9 cellular contexts compared by ENCODE assay signal in the genomic region with DNA sequence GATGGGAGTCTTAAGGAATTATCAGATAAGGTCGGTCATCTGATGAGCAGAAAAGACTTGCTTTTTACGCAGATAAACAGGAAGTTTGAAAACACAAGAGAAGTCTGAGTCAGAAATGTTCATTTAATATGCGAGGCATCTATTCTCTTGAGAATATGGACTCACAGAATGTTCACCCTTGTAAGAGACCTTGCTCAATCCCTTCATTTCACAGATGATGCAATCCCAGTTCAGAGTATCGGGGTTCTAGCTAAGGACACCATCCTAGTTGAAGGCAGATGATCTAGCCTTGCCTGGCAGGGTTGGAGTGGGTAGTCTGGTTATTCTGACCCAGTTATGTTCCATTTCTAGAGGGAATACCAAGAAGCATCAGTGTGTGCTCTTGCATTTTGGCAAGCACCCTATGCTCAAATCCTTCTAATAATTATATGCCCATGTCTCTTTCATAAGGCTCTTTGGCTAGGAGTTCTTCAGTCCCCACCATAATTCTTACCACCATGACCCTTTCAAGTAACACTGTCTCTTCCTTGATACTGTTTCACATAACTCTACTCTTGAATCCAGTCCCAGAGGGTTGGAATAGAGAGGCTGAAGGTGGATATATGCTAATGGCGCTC. TPM values are rescaled to one million over a fixed set of nuclear protein-coding genes. Genes with fewer than 3 reads are reported as not detected.
DNase-seq lines count a peak whose midpoint lies in the region; ATAC-seq and TF ChIP-seq lines count a peak whose summit lies in the region.
"Had no signal": no experiment of that assay in that cellular context is flagged by ENCODE, and none has a peak within 500 bp of the region (broad histone marks: within the 10 kb centered on the region; RNA-seq: fewer than 3 reads in every experiment).

No MANE protein-coding gene starts in this region.

- no peak for TF ChIP-seq POLR2A in adrenal gland (IDR thresholded peaks at IDR 0.05)

- no peak overlapping the region for H3K4me2 ChIP-seq in SK-N-SH

- intact Hi-C loops in adrenal gland (cut with DNase I) = no loop called here
- intact Hi-C loops in right cardiac atrium (cut with DNase I) = loop anchor here in 1 of 4 donors (5.0 kb wide), 1 partner anchor 43 kb away; no protein-coding TSS in a partner anchor
- intact Hi-C loops in posterior vena cava (cut with DNase I) = loop anchor here (5.0 kb wide), 1 partner anchor 42 kb away; a partner anchor contains a TSS

- no peak for DNase-seq in SK-N-SH
- DNase-seq in adrenal gland = peak in 1 of 7 donors; percentile 25
- no peak for DNase-seq in right cardiac atrium
- DNase-seq in kidney glomerular epithelial cell (lab: John Stamatoyannopoulos, UW) = no peak
- DNase-seq in stimulated activated CD4-positive, alpha-beta T cell treated with anti-CD3 and anti-CD28 coated beads, Interleukin-2, amount 100 ng/mL, for 24 hours = no peak
- DNase-seq in posterior vena cava (ENCODE audit: low spot score) = no peak
- DNase-seq: 8988T had no signal

- POLR2A ChIA-PET in SK-N-SH (lab: Yijun Ruan, JAX) = no interaction called here

- H3K27ac ChIP-seq in SK-N-SH (ENCODE audit: low read depth in 2 of 2, low read length in 1 of 2) = peak overlapping the region in 1 of 2 experiments; percentile 72; a peak in 2 of 4 replicates
- H3K27ac ChIP-seq in adrenal gland = peak overlapping the region; percentile 52 to 89 (median 76)
- H3K27ac ChIP-seq in right cardiac atrium (ENCODE audit: low read length) = peak overlapping the region; percentile 97
- peak overlapping the region; percentile 99 for H3K27ac ChIP-seq in temporal lobe (ENCODE audit: low read depth, low read length)

- H3F3A ChIP-seq in SK-N-SH (replicated peaks; ENCODE audit: insufficient read depth) = peaks cover 15% of the 10 kb centered on the region

- TF ChIP-seq CTCF in SK-N-SH (IDR thresholded peaks at IDR 0.05) (no peak), adrenal gland (IDR thresholded peaks at IDR 0.05) (no peak)

- peaks cover 34 to 39% of the 10 kb centered on the region in 2 experiments for H3K4me1 ChIP-seq in SK-N-SH (ENCODE audit: control insufficient read depth in 1 of 2, insufficient read depth in 2 of 2, low read depth in 1 of 2, low read length in 1 of 2)
- peaks cover 41 to 97% of the 10 kb centered on the region in 2 donors for H3K4me1 ChIP-seq in adrenal gland (replicated peaks in 1 of 2)
- peaks cover 55% of the 10 kb centered on the region for H3K4me1 ChIP-seq in right cardiac atrium (ENCODE audit: control insufficient read depth, insufficient read depth, low read length)

- WGBS in SK-N-SH (ENCODE audit: low lambda C conversion rate) = 82% methylated on average over 5 of the region's 5 CpGs
- 40 to 41% (median 41%) methylated on average over 5 of the region's 5 CpGs for WGBS in adrenal gland, 4 donors
- 44% methylated on average over 5 of the region's 5 CpGs for WGBS in right cardiac atrium

- H3K4me3 ChIP-seq in SK-N-SH (ENCODE audit: low read depth in 2 of 2, low read length in 1 of 2) (no peak overlapping the region), adrenal gland (no peak overlapping the region), right cardiac atrium (ENCODE audit: low read length) (no peak overlapping the region)

- no peaks in the 10 kb centered on the region for H4K20me1 ChIP-seq in SK-N-SH (ENCODE audit: insufficient read depth)

- no peaks in the 10 kb centered on the region for H3K27me3 ChIP-seq in SK-N-SH (ENCODE audit: insufficient read depth)
- no peaks in the 10 kb centered on the region for H3K27me3 ChIP-seq in adrenal gland
- no peaks in the 10 kb centered on the region for H3K27me3 ChIP-seq in right cardiac atrium (ENCODE audit: control insufficient read depth, insufficient read depth)

- no peaks in the 10 kb centered on the region for H3K9me3 ChIP-seq in SK-N-SH
- H3K9me3 ChIP-seq in adrenal gland (replicated peaks in 1 of 3) = no peaks in the 10 kb centered on the region
- H3K9me3 ChIP-seq in right cardiac atrium (ENCODE audit: control insufficient read depth, low read length) = no peaks in the 10 kb centered on the region

- no peak overlapping the region for H2AFZ ChIP-seq in SK-N-SH (ENCODE audit: low read depth)

- CTCF ChIA-PET in SK-N-SH (lab: Yijun Ruan, JAX) = interaction anchor here (1.4 kb wide), 1 partner anchor 68 kb away, joined by 4 read pairs; no protein-coding TSS in a partner anchor

- no peak overlapping the region for H3K9ac ChIP-seq in SK-N-SH

- no peaks in the 10 kb centered on the region for H3K36me3 ChIP-seq in SK-N-SH (replicated peaks in 1 of 2; ENCODE audit: control insufficient read depth in 1 of 2, insufficient read depth in 2 of 2, low read length in 1 of 2)
- no peaks in the 10 kb centered on the region for H3K36me3 ChIP-seq in adrenal gland (replicated peaks in 1 of 2)

- H3K79me2 ChIP-seq in SK-N-SH (ENCODE audit: insufficient read depth) = peaks cover 5% of the 10 kb centered on the region; the same call in 1 of the 2 replicates

- TF ChIP-seq EP300 in SK-N-SH (IDR thresholded peaks at IDR 0.05; ENCODE audit: borderline replicate concordance in 1 of 2, low read depth in 1 of 2, low read length in 1 of 2) = no peak

- ATAC-seq in SK-N-SH treated with all-trans-retinoic acid at 6 μM for 48 hours = no peak
- ATAC-seq in right cardiac atrium = peak; percentile 33 to 36

- H3K9me2 ChIP-seq in SK-N-SH = no peaks in the 10 kb centered on the region

- no peak for TF ChIP-seq RAD21 in SK-N-SH (IDR thresholded peaks at IDR 0.05; ENCODE audit: low read length)

TF ChIP-seq in SK-N-SH treated with all-trans-retinoic acid at 6 μM for 48 hours, 23 proteins besides CTCF, POLR2A, EP300 and RAD21:
- TF ChIP-seq ISL1 (CRISPR knock-in tag; IDR thresholded peaks at IDR 0.05) = 0 out of 2 replicates have a peak, but pooled peaks have one; percentile 12
- TF ChIP-seq, protein P1, sequence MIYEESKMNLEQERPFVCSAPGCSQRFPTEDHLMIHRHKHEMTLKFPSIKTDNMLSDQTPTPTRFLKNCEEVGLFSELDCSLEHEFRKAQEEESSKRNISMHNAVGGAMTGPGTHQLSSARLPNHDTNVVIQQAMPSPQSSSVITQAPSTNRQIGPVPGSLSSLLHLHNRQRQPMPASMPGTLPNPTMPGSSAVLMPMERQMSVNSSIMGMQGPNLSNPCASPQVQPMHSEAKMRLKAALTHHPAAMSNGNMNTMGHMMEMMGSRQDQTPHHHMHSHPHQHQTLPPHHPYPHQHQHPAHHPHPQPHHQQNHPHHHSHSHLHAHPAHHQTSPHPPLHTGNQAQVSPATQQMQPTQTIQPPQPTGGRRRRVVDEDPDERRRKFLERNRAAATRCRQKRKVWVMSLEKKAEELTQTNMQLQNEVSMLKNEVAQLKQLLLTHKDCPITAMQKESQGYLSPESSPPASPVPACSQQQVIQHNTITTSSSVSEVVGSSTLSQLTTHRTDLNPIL (CRISPR knock-in tag; IDR thresholded peaks at IDR 0.05; ENCODE audit: low read depth) = no peak
TF ChIP-seq in SK-N-SH treated with all-trans-retinoic acid at 6 μM for 48 hours: peak in this region for 1.

TF ChIP-seq in SK-N-SH, 30 proteins besides CTCF, POLR2A, EP300 and RAD21 (continues in another document):
- TF ChIP-seq, protein P2, sequence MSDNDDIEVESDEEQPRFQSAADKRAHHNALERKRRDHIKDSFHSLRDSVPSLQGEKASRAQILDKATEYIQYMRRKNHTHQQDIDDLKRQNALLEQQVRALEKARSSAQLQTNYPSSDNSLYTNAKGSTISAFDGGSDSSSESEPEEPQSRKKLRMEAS (IDR thresholded peaks at IDR 0.05; ENCODE audit: low read depth) = no peak
- TF ChIP-seq NFIC (IDR thresholded peaks at IDR 0.05; ENCODE audit: borderline replicate concordance) (no peak), TEAD4 (IDR thresholded peaks at IDR 0.05; ENCODE audit: borderline replicate concordance, insufficient read depth) (no peak), TAF1 (IDR thresholded peaks at IDR 0.05; ENCODE audit: borderline replicate concordance, low read depth, low read length) (no peak), SIN3A (IDR thresholded peaks at IDR 0.05; ENCODE audit: borderline replicate concordance, low read depth, low read length) (no peak), SMC3 (IDR thresholded peaks at IDR 0.05; ENCODE audit: low read depth, low read length) (no peak), GATA2 (CRISPR knock-in tag; IDR thresholded peaks at IDR 0.05) (no peak), RFX5 (IDR thresholded peaks at IDR 0.05; ENCODE audit: low read length) (no peak), FOSL2 (IDR thresholded peaks at IDR 0.05; ENCODE audit: borderline replicate concordance, low read depth) (no peak), ELF1 (IDR thresholded peaks at IDR 0.05) (no peak)
- TF ChIP-seq, protein P3, sequence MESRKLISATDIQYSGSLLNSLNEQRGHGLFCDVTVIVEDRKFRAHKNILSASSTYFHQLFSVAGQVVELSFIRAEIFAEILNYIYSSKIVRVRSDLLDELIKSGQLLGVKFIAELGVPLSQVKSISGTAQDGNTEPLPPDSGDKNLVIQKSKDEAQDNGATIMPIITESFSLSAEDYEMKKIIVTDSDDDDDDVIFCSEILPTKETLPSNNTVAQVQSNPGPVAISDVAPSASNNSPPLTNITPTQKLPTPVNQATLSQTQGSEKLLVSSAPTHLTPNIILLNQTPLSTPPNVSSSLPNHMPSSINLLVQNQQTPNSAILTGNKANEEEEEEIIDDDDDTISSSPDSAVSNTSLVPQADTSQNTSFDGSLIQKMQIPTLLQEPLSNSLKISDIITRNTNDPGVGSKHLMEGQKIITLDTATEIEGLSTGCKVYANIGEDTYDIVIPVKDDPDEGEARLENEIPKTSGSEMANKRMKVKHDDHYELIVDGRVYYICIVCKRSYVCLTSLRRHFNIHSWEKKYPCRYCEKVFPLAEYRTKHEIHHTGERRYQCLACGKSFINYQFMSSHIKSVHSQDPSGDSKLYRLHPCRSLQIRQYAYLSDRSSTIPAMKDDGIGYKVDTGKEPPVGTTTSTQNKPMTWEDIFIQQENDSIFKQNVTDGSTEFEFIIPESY (IDR thresholded peaks at IDR 0.05; ENCODE audit: borderline replicate concordance, low read depth) = no peak
- TF ChIP-seq, protein P4, sequence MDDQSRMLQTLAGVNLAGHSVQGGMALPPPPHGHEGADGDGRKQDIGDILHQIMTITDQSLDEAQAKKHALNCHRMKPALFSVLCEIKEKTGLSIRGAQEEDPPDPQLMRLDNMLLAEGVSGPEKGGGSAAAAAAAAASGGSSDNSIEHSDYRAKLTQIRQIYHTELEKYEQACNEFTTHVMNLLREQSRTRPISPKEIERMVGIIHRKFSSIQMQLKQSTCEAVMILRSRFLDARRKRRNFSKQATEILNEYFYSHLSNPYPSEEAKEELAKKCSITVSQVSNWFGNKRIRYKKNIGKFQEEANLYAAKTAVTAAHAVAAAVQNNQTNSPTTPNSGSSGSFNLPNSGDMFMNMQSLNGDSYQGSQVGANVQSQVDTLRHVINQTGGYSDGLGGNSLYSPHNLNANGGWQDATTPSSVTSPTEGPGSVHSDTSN (IDR thresholded peaks at IDR 0.05) = no peak

RNA-seq across cellular contexts. Expression of a gene that starts 42.5 kb away (rescaled TPM):
- polyA plus RNA-seq in SK-N-SH (2012; rRNA removed) = 3.2 and 5.5 TPM in 2 replicates
- 4.7 and 5.4 TPM in 2 replicates for polyA plus RNA-seq in SK-N-SH (2012; cell fraction: cytosol; rRNA removed)
- 5.5 and 10.2 TPM in 2 replicates for polyA plus RNA-seq in SK-N-SH (2012; cell fraction: nucleus; rRNA removed)
- 10 to 100 TPM in 7 of 8 donors, 1 to 10 TPM in 1; 5.8 to 33.5 (median 28.4) TPM for total RNA-seq in adrenal gland
- polyA plus RNA-seq in adrenal gland = 1 to 10 TPM; 6.0 to 7.9 (median 6.1) TPM
- total RNA-seq in right cardiac atrium = 10 to 100 TPM; 14.5 to 33.9 (median 23.2) TPM
- polyA plus RNA-seq in right cardiac atrium = 12.5 TPM
- 7.4 TPM for total RNA-seq in temporal lobe
- 10 to 100 TPM; 25.8 to 40.3 TPM for total RNA-seq in posterior vena cava

Comparison
In these comparisons a context has a peak if more than half of its experiments do, and no peak if none do; other contexts are left out.
1. intact Hi-C loops: an anchor here in posterior vena cava (5.0 kb wide); none called in adrenal gland.